Comparison of ENCODE assay signal across 13 cellular contexts in the genomic region with DNA sequence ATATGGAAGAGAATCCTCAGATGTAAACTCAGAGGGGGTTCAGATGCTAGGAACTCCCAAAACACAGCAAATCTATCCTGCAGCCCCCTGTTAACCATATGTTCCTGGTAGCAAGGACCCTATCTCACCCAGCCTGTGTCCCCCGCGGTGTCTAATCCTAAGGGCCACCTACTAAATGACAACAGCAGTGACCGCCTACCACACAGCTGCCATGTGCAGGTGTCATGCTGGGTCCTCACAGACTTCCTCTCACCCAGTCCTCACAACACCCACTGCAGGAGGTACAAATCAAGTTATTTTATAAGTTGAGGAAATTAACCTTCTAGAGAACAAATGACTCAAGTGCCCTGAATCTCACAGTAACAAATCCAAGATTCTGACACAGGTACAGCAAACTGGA.
DNase-seq lines count a peak whose midpoint lies in the region; TF ChIP-seq lines count a peak whose summit lies in the region.
"Had no signal": no experiment of that assay in that cellular context is flagged by ENCODE, and none has a peak within 500 bp of the region (broad histone marks: within the 10 kb centered on the region; RNA-seq: fewer than 3 reads in every experiment).

No MANE protein-coding gene starts in this region.

- no peak overlapping the region for H2AFZ ChIP-seq in Karpas-422 (ENCODE audit: low read length)

- DNase-seq in NCI-H146 (lab: John Stamatoyannopoulos, UW) (peak; percentile 38), NCI-H146 treated with DMSO at 0.1 percent for 48 hours (lab: John Stamatoyannopoulos, UW; ENCODE audit: unreplicated experiment) (no peak), RWPE1 (ENCODE audit: low spot score) (no peak), epithelial cell of prostate (ENCODE audit: low read depth, low spot score) (no peak), substantia nigra (lab: John Stamatoyannopoulos, UW) (no peak), cerebellum (ENCODE audit: low spot score) (no peak), Karpas-422 (no peak), epidermal melanocyte (ENCODE audit: insufficient read length, low spot score) (no peak)
- DNase-seq: activated CD4-positive, alpha-beta T cell treated with anti-CD3 and anti-CD28 coated beads for 48 hours; activated effector memory CD4-positive, alpha-beta T cell treated with anti-CD3 and anti-CD28 coated beads, Interleukin-2, amount 50 U/mL, for 16 hours; NCI-H2081 treated with DMSO at 0.1 percent for 48 hours; stimulated activated CD4-positive, alpha-beta T cell treated with anti-CD3 and anti-CD28 coated beads, Interleukin-4, amount 100 ng/mL, for 24 hours; SW 1271 had no signal

- no peak for TF ChIP-seq CTCF in RWPE1 (conservative IDR thresholded peaks at IDR 0.05; ENCODE audit: low read depth)

- no peaks in the 10 kb centered on the region for H3K79me2 ChIP-seq in Karpas-422 (ENCODE audit: low read length)

- no peak overlapping the region for H3K4me2 ChIP-seq in Karpas-422 (ENCODE audit: low read depth, low read length, poor library complexity, severe bottlenecking)

- POLR2A ChIA-PET in RWPE1 (lab: Yijun Ruan, JAX; ENCODE audit: low non-redundant PET): no interaction called here

- peaks cover 37% of the 10 kb centered on the region; the same call in 1 of the 2 replicates for H4K20me1 ChIP-seq in Karpas-422 (ENCODE audit: insufficient read depth, low read depth, low read length)

- H3K27me3 ChIP-seq in Karpas-422 (ENCODE audit: low read length): no peaks in the 10 kb centered on the region

- peak overlapping the region; percentile 99 for H3K27ac ChIP-seq in RWPE1
- H3K27ac ChIP-seq in epithelial cell of prostate: peak overlapping the region; percentile 100
- H3K27ac ChIP-seq in substantia nigra (ENCODE audit: low read depth, low read length, poor library complexity, severe bottlenecking): peak overlapping the region; percentile 95
- no peak overlapping the region for H3K27ac ChIP-seq in Karpas-422 (ENCODE audit: low read length)

- no peaks in the 10 kb centered on the region for H3K4me1 ChIP-seq in Karpas-422 (ENCODE audit: low read length)

- H3K9me2 ChIP-seq in Karpas-422 (replicated peaks; ENCODE audit: insufficient read depth, low read length): no peaks in the 10 kb centered on the region

- CTCF ChIA-PET in RWPE1 (lab: Yijun Ruan, JAX): no interaction called here

- no peak overlapping the region for H3K9ac ChIP-seq in Karpas-422 (ENCODE audit: low read length)

- no peaks in the 10 kb centered on the region for H3K36me3 ChIP-seq in Karpas-422 (ENCODE audit: insufficient read depth, low read length)

- no peak overlapping the region for H3K4me3 ChIP-seq in Karpas-422 (ENCODE audit: low read length)

- H3K9me3 ChIP-seq in Karpas-422 (ENCODE audit: low read length): no peaks in the 10 kb centered on the region
